Comparison of ENCODE assay signal across 20 cellular contexts in the genomic region with DNA sequence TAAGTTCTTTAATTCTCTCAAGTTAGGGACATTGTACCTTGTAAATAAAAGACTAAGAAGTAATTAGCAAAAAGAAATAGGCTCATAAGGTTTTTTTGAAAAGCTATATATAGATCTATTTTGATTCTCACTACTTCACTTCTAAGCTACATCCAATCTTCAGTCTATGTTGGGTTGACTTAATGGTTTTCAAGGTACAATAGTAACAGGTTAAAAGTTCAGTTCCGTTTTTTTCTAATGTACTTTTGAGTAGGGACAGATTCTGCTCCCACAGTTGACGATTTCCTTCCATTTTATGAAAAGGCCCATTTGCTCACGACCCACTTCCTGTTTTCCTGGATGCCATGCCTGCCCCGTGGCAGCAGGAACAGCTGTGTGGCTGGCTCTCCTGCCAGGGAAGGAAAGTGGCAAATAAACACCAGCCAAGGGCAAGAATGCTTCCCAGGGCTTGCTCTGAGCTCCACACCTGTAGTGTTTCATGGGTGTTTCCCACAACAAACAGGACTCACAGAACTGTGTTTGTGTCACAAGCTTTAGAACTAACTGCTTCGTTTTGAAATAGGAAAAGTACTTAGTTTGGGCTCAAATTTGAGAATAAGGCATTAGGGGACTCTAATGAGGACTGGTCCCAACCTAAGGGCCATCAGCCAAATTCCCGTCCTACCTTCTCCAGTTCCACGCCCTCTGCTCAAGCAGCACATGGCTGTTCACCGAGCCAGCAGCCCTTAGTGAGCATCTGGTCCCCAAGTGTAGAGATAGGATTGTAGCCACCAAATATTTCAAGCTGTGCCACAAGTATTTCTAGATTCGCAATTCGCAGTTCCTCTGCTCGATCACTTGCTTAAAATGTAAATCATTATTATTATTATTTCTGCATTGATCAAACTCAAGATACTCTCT.
A peak's percentile ranks its signal among the peaks of the same experiment; 100 is the strongest.
DNase-seq lines count a peak whose midpoint lies in the region; ATAC-seq and TF ChIP-seq lines count a peak whose summit lies in the region.
"Had no signal": no experiment of that assay in that cellular context is flagged by ENCODE, and none has a peak within 500 bp of the region (broad histone marks: within the 10 kb centered on the region; RNA-seq: fewer than 3 reads in every experiment).

No MANE protein-coding gene starts in this region.

- ATAC-seq in heart left ventricle (peak; percentile 70 to 78 (median 74)), GM18511 (IDR thresholded peaks at IDR 0.05; ENCODE audit: unreplicated experiment) (no peak), GM19328 (IDR thresholded peaks at IDR 0.05; ENCODE audit: unreplicated experiment) (no peak)
- ATAC-seq: esophagus mucosa, sciatic nerve had no signal

- H3K4me3 ChIP-seq in breast epithelium (no peak overlapping the region), heart left ventricle (no peak overlapping the region)
- H3K4me3 ChIP-seq: HAP-1 had no signal

- H3K4me1 Mint-ChIP-seq in MCF 10A (ENCODE audit: insufficient read depth, unreplicated experiment), result no peaks in the 10 kb centered on the region

- no TSS peak for BruUV-seq in MCF 10A (replicated peaks; lab: Mats Ljungman, UMichigan)

- H3K36me3 ChIP-seq in breast epithelium, result no peaks in the 10 kb centered on the region
- no peaks in the 10 kb centered on the region for H3K36me3 ChIP-seq in heart left ventricle
- H3K36me3 ChIP-seq: HAP-1 had no signal

- H3K36me3 Mint-ChIP-seq in MCF 10A (ENCODE audit: insufficient read depth, unreplicated experiment), result no peaks in the 10 kb centered on the region

- no peak overlapping the region for H3K4me3 Mint-ChIP-seq in MCF 10A (ENCODE audit: unreplicated experiment)

- intact Hi-C loops in breast epithelium (cut with DNase I; ENCODE audit: low total_unique reads) (loop anchor here (10.0 kb wide), 1 partner anchor 69 kb away; no protein-coding TSS in a partner anchor), MCF 10A (cut with micrococcal nuclease) (no loop called here), heart left ventricle (cut with DNase I) (loop anchor here in 1 of 10 donors (10.0 kb wide), 1 partner anchor 279 kb away; no protein-coding TSS in a partner anchor)

- H3K27me3 ChIP-seq in breast epithelium (no peaks in the 10 kb centered on the region), heart left ventricle (no peaks in the 10 kb centered on the region)

- WGBS in heart left ventricle, 4 donors, result 52 to 61% (median 55%) methylated on average over 11 of the region's 11 CpGs

- no peak for TF ChIP-seq POLR2A in breast epithelium (IDR thresholded peaks at IDR 0.05)
- no peak for TF ChIP-seq POLR2A in heart left ventricle (IDR thresholded peaks at IDR 0.05)

- CTCF ChIA-PET in MCF 10A (lab: Yijun Ruan, JAX), result interaction anchor here (0.6 to 1.6 kb wide), 5 partner anchors 78 to 1188 kb away, joined by 3 to 6 read pairs (median 3); no protein-coding TSS in a partner anchor

- H3K27me3 Mint-ChIP-seq in MCF 10A (ENCODE audit: insufficient read depth, unreplicated experiment), result no peaks in the 10 kb centered on the region

- TF ChIP-seq CTCF in breast epithelium (IDR thresholded peaks at IDR 0.05) (no peak), MCF 10A (IDR thresholded peaks at IDR 0.05; ENCODE audit: unreplicated experiment) (no peak), heart left ventricle (IDR thresholded peaks at IDR 0.05) (no peak)

- H3K4me1 ChIP-seq in breast epithelium, result no peaks in the 10 kb centered on the region
- H3K4me1 ChIP-seq in heart left ventricle, result peaks cover 0 to 29% (median 10%) of the 10 kb centered on the region in 12 donors

- H3K9me3 ChIP-seq in breast epithelium (no peaks in the 10 kb centered on the region), heart left ventricle (no peaks in the 10 kb centered on the region)
- H3K9me3 ChIP-seq: HAP-1 had no signal

- H3K27ac ChIP-seq in breast epithelium (peak overlapping the region; percentile 43 to 48), heart left ventricle (peak overlapping the region in 8 of 12 donors; percentile 8 to 48 (median 26)), temporal lobe (ENCODE audit: low read depth, low read length) (peak overlapping the region; percentile 27)

- H3K27ac Mint-ChIP-seq in MCF 10A (ENCODE audit: low read depth, unreplicated experiment), result no peak overlapping the region

- DNase-seq in breast epithelium (ENCODE audit: low spot score in 2 of 2) (no peak), MCF 10A (ENCODE audit: unreplicated experiment) (no peak), RPMI7951 (ENCODE audit: low read depth) (peak; percentile 17), heart left ventricle (peak in 2 of 5 donors; percentile 50 to 74), SK-N-DZ (ENCODE audit: low spot score) (no peak)
- DNase-seq: activated CD4-positive, alpha-beta T cell treated with anti-CD3 and anti-CD28 coated beads for 4 hours; activated CD8-positive, alpha-beta memory T cell treated with anti-CD3 and anti-CD28 coated beads, Interleukin-2, amount 50 U/mL, for 48 hours; activated gamma-delta T cell treated with Interleukin-2 at 50 U/mL for 16 hours; aorta; cortex of kidney; midbrain; MV-4-11; NCI-H2171 treated with DMSO at 0.1 percent for 48 hours; SIG-M5 had no signal

- H3K9me3 Mint-ChIP-seq in MCF 10A (ENCODE audit: unreplicated experiment), result no peaks in the 10 kb centered on the region

- POLR2A ChIA-PET in MCF 10A (lab: Yijun Ruan, JAX), result no interaction called here

Comparison
In these comparisons a context has a peak if more than half of its experiments do, and no peak if none do; other contexts are left out.
1. ATAC-seq: peak in heart left ventricle (4 of 4); none in GM18511 (single experiment) and GM19328 (single experiment).
2. Peak in every context shown above with its lines, with median percentiles within 50 percentile points of each other: H3K27ac ChIP-seq.